Comparison of ENCODE assay signal across 9 cellular contexts in the genomic region with DNA sequence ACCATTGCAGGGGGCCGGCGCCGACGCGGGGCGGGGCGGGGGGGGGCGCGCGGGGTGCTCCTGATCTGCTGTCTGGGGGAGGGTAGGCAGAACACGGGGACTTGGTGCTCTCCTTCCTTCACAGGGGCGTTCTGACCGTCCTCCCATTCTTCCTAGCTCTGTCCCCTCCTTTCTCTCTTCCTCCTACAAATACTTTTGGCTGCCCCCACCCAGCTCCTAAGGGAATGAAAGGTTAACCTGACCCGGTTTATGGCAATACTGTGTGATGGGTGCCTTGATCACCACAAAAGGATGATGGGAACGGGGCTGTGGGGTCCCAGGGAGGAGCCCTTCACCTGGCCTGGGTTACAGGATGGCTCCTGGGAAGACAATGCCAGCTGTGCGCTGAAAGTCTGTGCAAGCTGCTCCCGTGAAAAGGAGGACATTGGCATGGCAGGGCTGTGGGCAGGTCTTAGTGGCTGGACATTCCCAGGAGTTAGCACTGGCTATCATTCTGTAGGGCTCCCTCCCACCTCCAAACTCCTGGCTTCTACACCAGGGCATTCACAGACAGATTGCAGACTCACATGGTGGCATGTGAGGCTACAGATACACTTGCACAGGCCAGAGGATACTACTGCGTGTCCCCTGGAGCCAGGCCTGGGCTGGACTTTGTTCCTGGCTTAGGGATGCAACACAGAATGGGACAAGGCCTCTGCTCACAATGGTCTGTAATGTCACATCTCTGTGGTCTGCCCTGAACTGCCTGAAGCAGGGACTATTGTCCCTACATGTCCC. TPM values are rescaled to one million over a fixed set of nuclear protein-coding genes. Genes with fewer than 3 reads are reported as not detected.
DNase-seq lines count a peak whose midpoint lies in the region; ATAC-seq, FAIRE-seq and TF ChIP-seq lines count a peak whose summit lies in the region.
"Had no signal": no experiment of that assay in that cellular context is flagged by ENCODE, and none has a peak within 500 bp of the region (broad histone marks: within the 10 kb centered on the region; RNA-seq: fewer than 3 reads in every experiment).

No MANE protein-coding gene starts in this region.

- 89% methylated on average over 18 of the region's 18 CpGs for WGBS in suprapubic skin

- H3K36me3 ChIP-seq in adipocyte (ENCODE audit: control insufficient read depth, insufficient read depth, low read length, severe bottlenecking) (peaks cover 17% of the 10 kb centered on the region), kidney (ENCODE audit: control insufficient read depth in 1 of 2, insufficient read depth in 2 of 2, low read length in 2 of 2) (no peaks in the 10 kb centered on the region), suprapubic skin (peaks cover 18% of the 10 kb centered on the region)
- H3K36me3 ChIP-seq: BE2C had no signal

- intact Hi-C loops in activated CD4-positive, alpha-beta T cell treated with anti-CD3 and anti-CD28 coated beads for 36 hours (cut with DNase I, micrococcal nuclease), result loop anchor here (5.0 to 10.0 kb wide), 3 partner anchors 76 to 648 kb away; a partner anchor contains a TSS
- intact Hi-C loops in kidney (cut with DNase I), result no loop called here

- POLR2A ChIA-PET in activated CD4-positive, alpha-beta T cell treated with anti-CD3 and anti-CD28 coated beads for 36 hours (lab: Charles Lee), result no interaction called here

- no peak for ATAC-seq in activated CD4-positive, alpha-beta T cell treated with anti-CD3 and anti-CD28 coated beads for 36 hours
- no peak for ATAC-seq in HG03095 (IDR thresholded peaks at IDR 0.05; ENCODE audit: unreplicated experiment)
- no peak for ATAC-seq in HG02610 (IDR thresholded peaks at IDR 0.05; ENCODE audit: unreplicated experiment)
- no peak for ATAC-seq in HG02759 (IDR thresholded peaks at IDR 0.05; ENCODE audit: unreplicated experiment)

- no peak for TF ChIP-seq EP300 in suprapubic skin (IDR thresholded peaks at IDR 0.05)

- no peaks in the 10 kb centered on the region for H3K9me3 Mint-ChIP-seq in activated CD4-positive, alpha-beta T cell treated with anti-CD3 and anti-CD28 coated beads for 36 hours (ENCODE audit: low read depth)

- H3K4me3 Mint-ChIP-seq in activated CD4-positive, alpha-beta T cell treated with anti-CD3 and anti-CD28 coated beads for 36 hours, result peak overlapping the region; percentile 79

- CTCF ChIA-PET in activated CD4-positive, alpha-beta T cell treated with anti-CD3 and anti-CD28 coated beads for 36 hours (lab: Charles Lee), result interaction anchor here (0.6 to 3.2 kb wide), 8 partner anchors 13 to 157 kb away, joined by 3 to 15 read pairs (median 3); a partner anchor contains a TSS

- peak overlapping the region; percentile 88 to 92 for H3K27ac ChIP-seq in kidney (ENCODE audit: low read depth in 2 of 2, low read length in 2 of 2)
- peak overlapping the region; percentile 99 for H3K27ac ChIP-seq in suprapubic skin

- H3K9me3 ChIP-seq in adipocyte (ENCODE audit: control insufficient read depth, low read length) (no peaks in the 10 kb centered on the region), kidney (ENCODE audit: control insufficient read depth in 1 of 2, low read length in 2 of 2) (no peaks in the 10 kb centered on the region), suprapubic skin (no peaks in the 10 kb centered on the region)
- H3K9me3 ChIP-seq: BE2C had no signal

- H3K9ac ChIP-seq in adipocyte (ENCODE audit: low read length) (peak overlapping the region; percentile 100), kidney (ENCODE audit: low read length in 2 of 2) (peak overlapping the region; percentile 66 to 79)

- H3K36me3 Mint-ChIP-seq in activated CD4-positive, alpha-beta T cell treated with anti-CD3 and anti-CD28 coated beads for 36 hours (ENCODE audit: low read depth), result peaks cover 26% of the 10 kb centered on the region

- H3K4me3 ChIP-seq in adipocyte (ENCODE audit: low read length) (peak overlapping the region; percentile 86), kidney (ENCODE audit: low read length in 2 of 2) (peak overlapping the region; percentile 66 to 84), suprapubic skin (peak overlapping the region; percentile 90)

- H3K4me1 ChIP-seq in adipocyte (ENCODE audit: control insufficient read depth, insufficient read depth, low read length) (peaks cover 17% of the 10 kb centered on the region), kidney (ENCODE audit: control insufficient read depth in 1 of 2, insufficient read depth in 1 of 2, low read depth in 1 of 2, low read length in 2 of 2) (peaks cover 18 to 24% of the 10 kb centered on the region in 2 donors), suprapubic skin (peaks cover 39% of the 10 kb centered on the region)

- TF ChIP-seq CTCF in kidney (IDR thresholded peaks at IDR 0.05; ENCODE audit: borderline replicate concordance, extremely low read depth, insufficient read depth) (no peak), suprapubic skin (IDR thresholded peaks at IDR 0.05) (no peak)

- no peaks in the 10 kb centered on the region for H3K27me3 ChIP-seq in adipocyte (replicated peaks; ENCODE audit: control insufficient read depth, insufficient read depth, low read length)
- H3K27me3 ChIP-seq in suprapubic skin, result no peaks in the 10 kb centered on the region
- H3K27me3 ChIP-seq: BE2C had no signal

- H3K27ac Mint-ChIP-seq in activated CD4-positive, alpha-beta T cell treated with anti-CD3 and anti-CD28 coated beads for 36 hours, result peak overlapping the region; percentile 92

- no peak for DNase-seq in activated CD4-positive, alpha-beta T cell treated with anti-CD3 and anti-CD28 coated beads for 36 hours
- DNase-seq in activated CD4-positive, alpha-beta T cell treated with anti-CD3 and anti-CD28 coated beads, Interleukin-2, amount 50 U/mL, for 48 hours, result no peak
- DNase-seq in adipocyte (ENCODE audit: low read depth), result no peak
- DNase-seq in kidney, result no peak
- peak in 1 of 2 donors; percentile 66 for DNase-seq in suprapubic skin (ENCODE audit: low spot score in 2 of 2)

- no peak for FAIRE-seq in kidney (lab: Jason Lieb, UNC)

- TF ChIP-seq POLR2A in suprapubic skin (IDR thresholded peaks at IDR 0.05), result no peak

- H3K27me3 Mint-ChIP-seq in activated CD4-positive, alpha-beta T cell treated with anti-CD3 and anti-CD28 coated beads for 36 hours, result no peaks in the 10 kb centered on the region

- peaks cover 37% of the 10 kb centered on the region for H3K4me1 Mint-ChIP-seq in activated CD4-positive, alpha-beta T cell treated with anti-CD3 and anti-CD28 coated beads for 36 hours

RNA-seq across cellular contexts. Expression of a gene that starts 1.9 kb away (rescaled TPM):
- total RNA-seq in activated CD4-positive, alpha-beta T cell treated with anti-CD3 and anti-CD28 coated beads for 36 hours, result 10 to 100 TPM; 54.0 to 56.3 TPM
- total RNA-seq in kidney (78.0 TPM), suprapubic skin (10 to 100 TPM; 66.5 to 87.4 (median 74.1) TPM)
- 73.1 TPM for polyA plus RNA-seq in kidney (ENCODE audit: insufficient read depth, low read depth, low replicate concordance)

RNA-seq across cellular contexts. Expression of a gene that starts 1.9 kb away (rescaled TPM):
- total RNA-seq in activated CD4-positive, alpha-beta T cell treated with anti-CD3 and anti-CD28 coated beads for 36 hours, result under 1 TPM; 0.11 to 0.16 TPM
- not detected for total RNA-seq in kidney
- polyA plus RNA-seq in kidney (ENCODE audit: insufficient read depth, low read depth, low replicate concordance), result not detected
- not detected for total RNA-seq in suprapubic skin

RNA-seq across cellular contexts. Expression of a gene that starts 31.7 kb away (rescaled TPM):
- total RNA-seq in activated CD4-positive, alpha-beta T cell treated with anti-CD3 and anti-CD28 coated beads for 36 hours, result 10 to 100 TPM; 30.1 to 34.3 TPM
- total RNA-seq in kidney (52.3 TPM), suprapubic skin (10 to 100 TPM; 36.4 to 62.0 (median 53.7) TPM)
- 24.4 TPM for polyA plus RNA-seq in kidney (ENCODE audit: insufficient read depth, low read depth, low replicate concordance)

RNA-seq across cellular contexts. Expression of a gene that starts 32.1 kb away (rescaled TPM):
- total RNA-seq in activated CD4-positive, alpha-beta T cell treated with anti-CD3 and anti-CD28 coated beads for 36 hours, result 1 to 10 TPM in 1 of 2 experiments, under 1 TPM in 1; 0.88 to 1.3 TPM
- 24.0 TPM for total RNA-seq in kidney
- polyA plus RNA-seq in kidney (ENCODE audit: insufficient read depth, low read depth, low replicate concordance), result 4.5 TPM
- 1 to 10 TPM; 3.4 to 5.1 (median 4.4) TPM for total RNA-seq in suprapubic skin
